ENCODE assay signal across 22 cellular contexts in the genomic region with DNA sequence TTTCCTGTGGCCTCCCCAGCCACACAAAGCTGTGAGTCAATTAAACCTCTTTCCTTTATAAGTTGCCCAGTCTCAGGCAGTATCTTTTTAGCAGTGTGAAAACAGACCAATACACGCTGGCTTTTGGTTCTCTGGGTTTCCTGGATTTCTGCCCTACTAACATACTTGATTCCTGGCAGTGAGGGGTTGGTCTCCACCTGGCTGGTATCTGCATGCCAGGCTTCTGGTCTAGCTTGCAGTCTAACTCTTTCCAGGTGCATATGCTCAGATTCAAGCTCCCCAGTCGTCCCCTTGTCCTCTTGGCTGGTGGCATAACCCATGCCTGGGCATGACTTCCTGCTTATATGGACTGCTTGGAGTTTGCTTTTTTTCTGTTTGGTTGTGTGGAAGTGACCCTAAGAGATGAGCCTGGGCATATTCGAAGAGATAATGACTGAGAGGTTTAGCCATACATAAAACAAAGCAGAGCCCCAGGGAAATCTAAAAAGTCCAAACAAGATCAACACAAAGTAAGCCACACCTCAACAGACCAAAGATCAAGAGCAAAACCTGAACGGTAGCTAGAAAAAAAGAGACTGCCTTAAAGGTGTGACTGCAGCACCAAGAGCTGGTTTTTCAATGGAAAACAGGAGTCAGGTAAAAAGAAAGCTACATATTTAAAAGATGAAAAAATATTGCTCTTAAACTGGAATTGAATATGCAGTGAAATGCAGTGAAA.
"Had no signal": no experiment of that assay in that cellular context is flagged by ENCODE, and none has a peak within 500 bp of the region (broad histone marks: within the 10 kb centered on the region; RNA-seq: fewer than 3 reads in every experiment).

No MANE protein-coding gene starts in this region.

- H3K9me3 Mint-ChIP-seq: activated CD4-positive, alpha-beta T cell treated with anti-CD3 and anti-CD28 coated beads, Interleukin-2, amount 10 ng/mL, durations not matched to agents 7 days and 5 days; activated T-helper 1 cell treated with anti-CD3 and anti-CD28 coated beads, Interleukin-12 subunit alpha, Interleukin-12 subunit beta, Interleukin-2, Interleukin-4 antibody, amounts not matched to agents 30 ng/mL and 10 ng/mL and 1 ng/mL, durations not matched to agents 14 hours and 24 hours and 36 hours had no signal

- H3K9ac ChIP-seq: parathyroid adenoma had no signal

- H3K27ac Mint-ChIP-seq: activated CD4-positive, alpha-beta T cell treated with anti-CD3 and anti-CD28 coated beads, Interleukin-2, amount 10 ng/mL, durations not matched to agents 7 days and 5 days; activated CD8-positive, alpha-beta T cell treated with anti-CD3 and anti-CD28 coated beads, Interleukin-2, amount 10 ng/mL, durations not matched to agents 7 days and 5 days; activated T-helper 1 cell treated with anti-CD3 and anti-CD28 coated beads, Interleukin-12 subunit alpha, Interleukin-12 subunit beta, Interleukin-2, Interleukin-4 antibody, amounts not matched to agents 30 ng/mL and 10 ng/mL and 1 ng/mL, durations not matched to agents 14 hours and 24 hours and 36 hours; nephron; stimulated activated naive B cell treated with anti-CD40 and anti-IgM and Interleukin-4, amounts not matched to agents 10 μg/mL and 1 μg/mL and 100 μg/mL, for 72 hours had no signal

- DNase-seq: activated CD4-positive, alpha-beta T cell treated with anti-CD3 and anti-CD28 coated beads, Interleukin-2, amount 10 ng/mL, durations not matched to agents 7 days and 5 days; activated CD4-positive, CD25-positive, alpha-beta regulatory T cell treated with anti-CD3 and anti-CD28 coated beads, Interleukin-2, amount 50 U/mL, for 72 hours; activated CD8-positive, alpha-beta T cell treated with anti-CD3 and anti-CD28 coated beads, Interleukin-2, amount 10 ng/mL, durations not matched to agents 7 days and 5 days; activated gamma-delta T cell; activated naive CD4-positive, alpha-beta T cell treated with anti-CD3 and anti-CD28 coated beads, Interleukin-2, amount 50 U/mL, for 16 hours; anterior cingulate cortex; brain microvascular endothelial cell; cortex of kidney; heart right ventricle; left lung; midbrain; right cardiac atrium; stimulated activated CD8-positive, alpha-beta memory T cell treated with anti-CD3 and anti-CD28 coated beads, Interleukin-4, amount 100 ng/mL, for 48 hours; stimulated activated naive B cell treated with anti-CD40 and anti-IgM and Interleukin-4, amounts not matched to agents 10 μg/mL and 1 μg/mL and 100 μg/mL, for 72 hours; T-helper 1 cell; trophoblast cell; WERI-Rb-1 had no signal

- ATAC-seq: activated CD8-positive, alpha-beta T cell treated with anti-CD3 and anti-CD28 coated beads, Interleukin-2, amount 10 ng/mL, durations not matched to agents 7 days and 5 days; heart right ventricle; left lung; right cardiac atrium; stimulated activated naive B cell treated with anti-CD40 and anti-IgM and Interleukin-4, amounts not matched to agents 10 μg/mL and 1 μg/mL and 100 μg/mL, for 72 hours had no signal

- H2AFZ ChIP-seq: parathyroid adenoma had no signal

- H3K27ac ChIP-seq: brain microvascular endothelial cell, heart right ventricle, left lung, neutrophil, parathyroid adenoma, vagina, WERI-Rb-1 had no signal

- H3K4me1 ChIP-seq: heart right ventricle, left lung, parathyroid adenoma, vagina had no signal

- H3K9me3 ChIP-seq: heart right ventricle, left lung, neutrophil, vagina had no signal

- H3K4me3 Mint-ChIP-seq: activated CD4-positive, alpha-beta T cell treated with anti-CD3 and anti-CD28 coated beads, Interleukin-2, amount 10 ng/mL, durations not matched to agents 7 days and 5 days; activated CD8-positive, alpha-beta T cell treated with anti-CD3 and anti-CD28 coated beads, Interleukin-2, amount 10 ng/mL, durations not matched to agents 7 days and 5 days; activated T-helper 1 cell treated with anti-CD3 and anti-CD28 coated beads, Interleukin-12 subunit alpha, Interleukin-12 subunit beta, Interleukin-2, Interleukin-4 antibody, amounts not matched to agents 30 ng/mL and 10 ng/mL and 1 ng/mL, durations not matched to agents 14 hours and 24 hours and 36 hours; nephron; stimulated activated naive B cell treated with anti-CD40 and anti-IgM and Interleukin-4, amounts not matched to agents 10 μg/mL and 1 μg/mL and 100 μg/mL, for 72 hours had no signal

- H3K27me3 Mint-ChIP-seq: activated CD4-positive, alpha-beta T cell treated with anti-CD3 and anti-CD28 coated beads, Interleukin-2, amount 10 ng/mL, durations not matched to agents 7 days and 5 days; stimulated activated naive B cell treated with anti-CD40 and anti-IgM and Interleukin-4, amounts not matched to agents 10 μg/mL and 1 μg/mL and 100 μg/mL, for 72 hours had no signal

- H3K27me3 ChIP-seq: brain microvascular endothelial cell, heart right ventricle, left lung, neutrophil, vagina had no signal

- H3K36me3 ChIP-seq: brain microvascular endothelial cell, neutrophil had no signal

- H3K4me3 ChIP-seq: heart right ventricle, left lung, vagina had no signal
